1 cellular context compared by ENCODE assay signal in the genomic region with DNA sequence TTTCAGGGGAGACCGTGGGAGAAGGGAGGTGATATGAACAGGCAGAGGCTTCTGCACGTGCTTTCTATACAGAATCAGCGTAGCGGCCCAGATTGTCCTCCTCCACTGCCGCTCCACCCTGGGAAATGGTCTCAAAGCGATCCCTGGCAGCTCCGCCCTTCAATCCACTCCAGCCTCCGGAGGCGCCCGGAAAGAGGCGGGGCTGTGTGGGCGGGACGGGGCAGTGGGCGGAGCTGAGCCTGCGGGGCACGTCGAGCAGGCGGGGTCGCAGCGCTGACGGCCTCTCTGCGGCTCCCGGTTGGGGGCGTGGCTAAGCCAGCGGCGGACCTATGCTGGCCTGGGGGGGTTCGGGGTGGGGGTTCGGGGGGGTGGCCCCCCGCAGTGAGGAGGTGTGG.
TF ChIP-seq lines count a peak whose summit lies in the region.

No MANE protein-coding gene starts in this region.

TF ChIP-seq in neural cell, 6 proteins besides CTCF, POLR2A, EP300 and RAD21 (continued from another document):
- TF ChIP-seq, protein P1, sequence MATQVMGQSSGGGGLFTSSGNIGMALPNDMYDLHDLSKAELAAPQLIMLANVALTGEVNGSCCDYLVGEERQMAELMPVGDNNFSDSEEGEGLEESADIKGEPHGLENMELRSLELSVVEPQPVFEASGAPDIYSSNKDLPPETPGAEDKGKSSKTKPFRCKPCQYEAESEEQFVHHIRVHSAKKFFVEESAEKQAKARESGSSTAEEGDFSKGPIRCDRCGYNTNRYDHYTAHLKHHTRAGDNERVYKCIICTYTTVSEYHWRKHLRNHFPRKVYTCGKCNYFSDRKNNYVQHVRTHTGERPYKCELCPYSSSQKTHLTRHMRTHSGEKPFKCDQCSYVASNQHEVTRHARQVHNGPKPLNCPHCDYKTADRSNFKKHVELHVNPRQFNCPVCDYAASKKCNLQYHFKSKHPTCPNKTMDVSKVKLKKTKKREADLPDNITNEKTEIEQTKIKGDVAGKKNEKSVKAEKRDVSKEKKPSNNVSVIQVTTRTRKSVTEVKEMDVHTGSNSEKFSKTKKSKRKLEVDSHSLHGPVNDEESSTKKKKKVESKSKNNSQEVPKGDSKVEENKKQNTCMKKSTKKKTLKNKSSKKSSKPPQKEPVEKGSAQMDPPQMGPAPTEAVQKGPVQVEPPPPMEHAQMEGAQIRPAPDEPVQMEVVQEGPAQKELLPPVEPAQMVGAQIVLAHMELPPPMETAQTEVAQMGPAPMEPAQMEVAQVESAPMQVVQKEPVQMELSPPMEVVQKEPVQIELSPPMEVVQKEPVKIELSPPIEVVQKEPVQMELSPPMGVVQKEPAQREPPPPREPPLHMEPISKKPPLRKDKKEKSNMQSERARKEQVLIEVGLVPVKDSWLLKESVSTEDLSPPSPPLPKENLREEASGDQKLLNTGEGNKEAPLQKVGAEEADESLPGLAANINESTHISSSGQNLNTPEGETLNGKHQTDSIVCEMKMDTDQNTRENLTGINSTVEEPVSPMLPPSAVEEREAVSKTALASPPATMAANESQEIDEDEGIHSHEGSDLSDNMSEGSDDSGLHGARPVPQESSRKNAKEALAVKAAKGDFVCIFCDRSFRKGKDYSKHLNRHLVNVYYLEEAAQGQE (IDR thresholded peaks at IDR 0.05; ENCODE audit: borderline replicate concordance): no peak
- TF ChIP-seq SMC3 (conservative IDR thresholded peaks at IDR 0.05; ENCODE audit: poor library complexity) (no peak), TAF1 (IDR thresholded peaks at IDR 0.05; ENCODE audit: low read depth) (no peak)
